22 cellular contexts compared by ENCODE assay signal in the genomic region with DNA sequence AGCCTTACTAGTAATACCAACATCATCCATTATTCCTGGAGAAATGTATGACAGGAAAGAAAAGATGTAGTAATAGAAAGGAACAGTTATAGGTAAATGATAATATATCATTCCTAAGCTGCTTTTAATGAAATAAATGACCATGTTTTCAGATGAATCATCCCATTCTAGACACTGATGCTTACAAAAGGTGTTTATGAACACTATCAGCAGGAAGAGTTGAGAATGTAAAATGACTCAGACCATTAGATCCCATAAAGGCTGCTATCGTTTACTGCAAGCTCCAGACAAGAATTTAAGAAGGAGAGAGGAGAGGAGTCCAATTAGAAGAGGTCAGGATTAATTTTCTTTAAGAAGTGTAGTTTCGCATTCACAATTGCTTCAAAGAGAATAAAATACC.
A peak's percentile ranks its signal among the peaks of the same experiment; 100 is the strongest.
DNase-seq lines count a peak whose midpoint lies in the region; ATAC-seq, FAIRE-seq and TF ChIP-seq lines count a peak whose summit lies in the region.
"Had no signal": no experiment of that assay in that cellular context is flagged by ENCODE, and none has a peak within 500 bp of the region (broad histone marks: within the 10 kb centered on the region; RNA-seq: fewer than 3 reads in every experiment).

No MANE protein-coding gene starts in this region.

- TF ChIP-seq CTCF in astrocyte (IDR thresholded peaks at IDR 0.05; ENCODE audit: insufficient read depth, low read depth, low read length) (no peak), epithelial cell of esophagus (IDR thresholded peaks at IDR 0.05; ENCODE audit: insufficient read depth, low read depth, low read length, missing control alignments) (no peak)

- no peak overlapping the region for H2AFZ ChIP-seq in astrocyte (ENCODE audit: low read depth, low read length)

- no peaks in the 10 kb centered on the region for H3K27me3 ChIP-seq in astrocyte (ENCODE audit: insufficient read depth, low read length)
- H3K27me3 ChIP-seq: BLaER1 had no signal

- H3K4me3 ChIP-seq in astrocyte (ENCODE audit: insufficient read depth, low read depth, low read length) = no peak overlapping the region
- H3K4me3 ChIP-seq in epithelial cell of esophagus (ENCODE audit: low read length) = no peak overlapping the region
- H3K4me3 ChIP-seq: A549, BLaER1, K562 had no signal

- H3K36me3 Mint-ChIP-seq in astrocyte (ENCODE audit: low read depth, unreplicated experiment) = no peaks in the 10 kb centered on the region
- H3K36me3 Mint-ChIP-seq in activated CD4-positive, alpha-beta T cell treated with anti-CD3 and anti-CD28 coated beads for 36 hours (ENCODE audit: low read depth) = no peaks in the 10 kb centered on the region
- H3K36me3 Mint-ChIP-seq: CD14-positive monocyte; CD4-positive, alpha-beta memory T cell had no signal

- H3K4me3 Mint-ChIP-seq in astrocyte (ENCODE audit: unreplicated experiment) = no peak overlapping the region
- no peak overlapping the region for H3K4me3 Mint-ChIP-seq in activated CD4-positive, alpha-beta T cell treated with anti-CD3 and anti-CD28 coated beads for 36 hours
- H3K4me3 Mint-ChIP-seq: CD14-positive monocyte; CD4-positive, alpha-beta memory T cell; H9 had no signal

- H3K27me3 Mint-ChIP-seq in astrocyte (ENCODE audit: low read depth, unreplicated experiment) = no peaks in the 10 kb centered on the region
- H3K27me3 Mint-ChIP-seq in activated CD4-positive, alpha-beta T cell treated with anti-CD3 and anti-CD28 coated beads for 36 hours = no peaks in the 10 kb centered on the region
- H3K27me3 Mint-ChIP-seq: CD4-positive, alpha-beta memory T cell had no signal

- H3K79me2 ChIP-seq in astrocyte (ENCODE audit: insufficient read depth, low read length) = no peaks in the 10 kb centered on the region

- DNase-seq in NCI-H226 (peak; percentile 64), astrocyte (ENCODE audit: low read depth) (peak; percentile 12), epithelial cell of esophagus (ENCODE audit: low read depth) (peak; percentile 51), kidney tubule cell (ENCODE audit: low spot score) (peak; percentile 4), T-helper 1 cell (no peak), HK-2 (ENCODE audit: unreplicated experiment) (no peak), Right ventricle myocardium superior (no peak)
- no peak for DNase-seq in activated CD4-positive, alpha-beta T cell treated with anti-CD3 and anti-CD28 coated beads for 36 hours
- DNase-seq: CD4-positive, alpha-beta memory T cell; DMS153; DMS79; GDM1; H9; IMR-90 had no signal

- no peak overlapping the region for H3K27ac ChIP-seq in astrocyte (ENCODE audit: low read depth, low read length)
- H3K27ac ChIP-seq: A549, BLaER1 had no signal

- ATAC-seq in activated CD4-positive, alpha-beta T cell treated with anti-CD3 and anti-CD28 coated beads for 36 hours = no peak
- no peak for ATAC-seq in Right ventricle myocardium superior (ENCODE audit: poor library complexity)
- ATAC-seq: A549, K562 had no signal

- H3K9me3 Mint-ChIP-seq in astrocyte (ENCODE audit: unreplicated experiment) = peaks cover 4% of the 10 kb centered on the region
- peaks cover 7% of the 10 kb centered on the region for H3K9me3 Mint-ChIP-seq in activated CD4-positive, alpha-beta T cell treated with anti-CD3 and anti-CD28 coated beads for 36 hours (ENCODE audit: low read depth)

- H3K4me2 ChIP-seq in astrocyte (ENCODE audit: low read length) = no peak overlapping the region
- H3K4me2 ChIP-seq: A549, BLaER1 had no signal

- intact Hi-C loops in activated CD4-positive, alpha-beta T cell treated with anti-CD3 and anti-CD28 coated beads for 36 hours (cut with DNase I, micrococcal nuclease) = no loop called here
- intact Hi-C loops in Right ventricle myocardium superior (cut with DNase I) = no loop called here

- no peak overlapping the region for H3K9ac ChIP-seq in astrocyte (ENCODE audit: low read length)
- H3K9ac ChIP-seq: BLaER1 had no signal

- H3K4me1 ChIP-seq in astrocyte (ENCODE audit: insufficient read depth, low read length) = no peaks in the 10 kb centered on the region
- H3K4me1 ChIP-seq: A549, BLaER1 had no signal

- H4K20me1 ChIP-seq in astrocyte (ENCODE audit: insufficient read depth, low read length) = no peaks in the 10 kb centered on the region
- H4K20me1 ChIP-seq: BLaER1 had no signal

- no peak overlapping the region for H3K27ac Mint-ChIP-seq in astrocyte (ENCODE audit: unreplicated experiment)
- H3K27ac Mint-ChIP-seq in activated CD4-positive, alpha-beta T cell treated with anti-CD3 and anti-CD28 coated beads for 36 hours = no peak overlapping the region
- H3K27ac Mint-ChIP-seq: CD14-positive monocyte; CD4-positive, alpha-beta memory T cell; H9 had no signal

- no peaks in the 10 kb centered on the region for H3K36me3 ChIP-seq in astrocyte (ENCODE audit: insufficient read depth, low read length)
- H3K36me3 ChIP-seq: BLaER1 had no signal

- peaks cover 2% of the 10 kb centered on the region for H3K4me1 Mint-ChIP-seq in astrocyte (ENCODE audit: low read depth, unreplicated experiment)
- no peaks in the 10 kb centered on the region for H3K4me1 Mint-ChIP-seq in activated CD4-positive, alpha-beta T cell treated with anti-CD3 and anti-CD28 coated beads for 36 hours
- H3K4me1 Mint-ChIP-seq: CD14-positive monocyte; CD4-positive, alpha-beta memory T cell; H9 had no signal

- no peaks in the 10 kb centered on the region for H3K9me3 ChIP-seq in astrocyte (ENCODE audit: insufficient read depth, low read depth, low read length)
- H3K9me3 ChIP-seq: A549, BLaER1 had no signal

- POLR2A ChIA-PET in activated CD4-positive, alpha-beta T cell treated with anti-CD3 and anti-CD28 coated beads for 36 hours (lab: Charles Lee) = no interaction called here

- CTCF ChIA-PET in activated CD4-positive, alpha-beta T cell treated with anti-CD3 and anti-CD28 coated beads for 36 hours (lab: Charles Lee) = no interaction called here

- FAIRE-seq in astrocyte (lab: Jason Lieb, UNC) = no peak
- FAIRE-seq: A549, GM12892, GM18507, H1, HTR-8/SVneo, K562 had no signal

Comparison
In these comparisons a context has a peak if more than half of its experiments do, and no peak if none do; other contexts are left out.
1. DNase-seq: peak in NCI-H226 (single experiment), astrocyte (single experiment), epithelial cell of esophagus (single experiment) and kidney tubule cell (single experiment); none in T-helper 1 cell (0 of 5), activated CD4-positive, alpha-beta T cell treated with anti-CD3 and anti-CD28 coated beads for 36 hours (single experiment), HK-2 (single experiment) and Right ventricle myocardium superior (single experiment).